ENCODE assay signal across 8 cellular contexts in genomic region chr3:15768421-15769255, GRCh38. TPM values are rescaled to one million over a fixed set of nuclear protein-coding genes. Genes with fewer than 3 reads are reported as not detected.
DNase-seq lines count a peak whose midpoint lies in the region; ATAC-seq and TF ChIP-seq lines count a peak whose summit lies in the region.

No MANE protein-coding gene starts in this region.

- no peaks in the 10 kb centered on the region for H3K27me3 Mint-ChIP-seq in stimulated activated memory B cell treated with anti-CD40 and anti-IgM and Interleukin-4, amounts not matched to agents 10 μg/mL and 1 μg/mL and 100 μg/mL, for 72 hours

- H3K9me3 Mint-ChIP-seq in stimulated activated memory B cell treated with anti-CD40 and anti-IgM and Interleukin-4, amounts not matched to agents 10 μg/mL and 1 μg/mL and 100 μg/mL, for 72 hours, result no peaks in the 10 kb centered on the region

- H3K36me3 Mint-ChIP-seq in stimulated activated memory B cell treated with anti-CD40 and anti-IgM and Interleukin-4, amounts not matched to agents 10 μg/mL and 1 μg/mL and 100 μg/mL, for 72 hours, result peaks cover 12% of the 10 kb centered on the region

- no peaks in the 10 kb centered on the region for H3K27me3 ChIP-seq in BJ (ENCODE audit: control insufficient read depth, insufficient read depth, low read length)

- peak overlapping the region; percentile 20 for H3K27ac Mint-ChIP-seq in stimulated activated memory B cell treated with anti-CD40 and anti-IgM and Interleukin-4, amounts not matched to agents 10 μg/mL and 1 μg/mL and 100 μg/mL, for 72 hours

- CTCF ChIA-PET in BJ (lab: Yijun Ruan, JAX), result no interaction called here

- POLR2A ChIA-PET in BJ (lab: Charles Lee), result interaction anchor here (0.5 kb wide), 1 partner anchor 292 kb away, joined by 9 read pairs; no protein-coding TSS in a partner anchor

- peaks cover 40% of the 10 kb centered on the region for H3K4me1 Mint-ChIP-seq in stimulated activated memory B cell treated with anti-CD40 and anti-IgM and Interleukin-4, amounts not matched to agents 10 μg/mL and 1 μg/mL and 100 μg/mL, for 72 hours

- peak; percentile 90 for DNase-seq in BJ (ENCODE audit: low read depth)
- DNase-seq in SK-N-MC (ENCODE audit: low read depth, low spot score), result peak; percentile 24
- DNase-seq in fibroblast of the aortic adventitia (ENCODE audit: low read depth), result peak; percentile 96
- no peak for DNase-seq in NCI-H2227 treated with DMSO at 0.1 percent for 48 hours (lab: John Stamatoyannopoulos, UW)
- DNase-seq in ecto neural progenitor cell (ENCODE audit: low spot score), result no peak

- H3K27ac ChIP-seq in SK-N-MC, result peak overlapping the region; percentile 81

- H3K9me3 ChIP-seq in SK-N-MC (ENCODE audit: low read depth, low read length), result no peaks in the 10 kb centered on the region

- TF ChIP-seq CTCF in BJ (IDR thresholded peaks at IDR 0.05; ENCODE audit: insufficient read depth, low read depth, low read length), result no peak
- no peak for TF ChIP-seq CTCF in fibroblast of the aortic adventitia (IDR thresholded peaks at IDR 0.05; ENCODE audit: insufficient read depth, low read length)

- peaks cover 1% of the 10 kb centered on the region for H3K36me3 ChIP-seq in BJ (ENCODE audit: control insufficient read depth, insufficient read depth, low read length)
- no peaks in the 10 kb centered on the region for H3K36me3 ChIP-seq in SK-N-MC (ENCODE audit: insufficient read depth, low read length)

- H3K4me3 Mint-ChIP-seq in stimulated activated memory B cell treated with anti-CD40 and anti-IgM and Interleukin-4, amounts not matched to agents 10 μg/mL and 1 μg/mL and 100 μg/mL, for 72 hours, result no peak overlapping the region

- no peak overlapping the region for H3K9ac ChIP-seq in SK-N-MC (ENCODE audit: insufficient read length)

- ATAC-seq in GM19035 (IDR thresholded peaks at IDR 0.05; ENCODE audit: unreplicated experiment) (peak; percentile 86), HG03196 (IDR thresholded peaks at IDR 0.05; ENCODE audit: unreplicated experiment) (peak; percentile 94)
- peak; percentile 68 for ATAC-seq in stimulated activated memory B cell treated with anti-CD40 and anti-IgM and Interleukin-4, amounts not matched to agents 10 μg/mL and 1 μg/mL and 100 μg/mL, for 72 hours

- H3K4me3 ChIP-seq in BJ (ENCODE audit: low read depth, low read length) (no peak overlapping the region), SK-N-MC (no peak overlapping the region), fibroblast of the aortic adventitia (ENCODE audit: low read depth, low read length) (no peak overlapping the region)

RNA-seq across cellular contexts. Expression of gene ANKRD28, which starts 29.1 kb away (rescaled TPM):
- 50.9 and 92.5 TPM in 2 replicates for polyA plus RNA-seq in BJ (2011; rRNA removed)
- polyA minus RNA-seq in BJ (2011; rRNA and poly(A)+ RNA removed), result 96.1 and 134 TPM in 2 replicates
- 117 and 121 TPM in 2 replicates for total RNA-seq in fibroblast of the aortic adventitia (ENCODE audit: low replicate concordance)

Comparison
In these comparisons a context has a peak if more than half of its experiments do, and no peak if none do; other contexts are left out.
1. DNase-seq: peak in BJ (single experiment), SK-N-MC (single experiment) and fibroblast of the aortic adventitia (single experiment); none in NCI-H2227 treated with DMSO at 0.1 percent for 48 hours (single experiment) and ecto neural progenitor cell (single experiment).
2. Peak in every context shown above with its lines, with median percentiles within 50 percentile points of each other: ATAC-seq.